ENCODE assay signal across 18 cellular contexts in genomic region chr5:153525536-153525935, GRCh38. TPM values are rescaled to one million over a fixed set of nuclear protein-coding genes. Genes with fewer than 3 reads are reported as not detected.
DNase-seq lines count a peak whose midpoint lies in the region; ATAC-seq and TF ChIP-seq lines count a peak whose summit lies in the region.
"Had no signal": no experiment of that assay in that cellular context is flagged by ENCODE, and none has a peak within 500 bp of the region (broad histone marks: within the 10 kb centered on the region; RNA-seq: fewer than 3 reads in every experiment).

No MANE protein-coding gene starts in this region.

- intact Hi-C loops in Right ventricle myocardium inferior (cut with DNase I) (no loop called here), gastrocnemius medialis (cut with DNase I; ENCODE audit: low total_unique reads) (no loop called here)

- no peak for ATAC-seq in Right ventricle myocardium inferior
- ATAC-seq in gastrocnemius medialis: no peak

- TF ChIP-seq POLR2A in gastrocnemius medialis (IDR thresholded peaks at IDR 0.05): no peak

- in situ Hi-C loops in astrocyte of the spinal cord (cut with HindIII; ENCODE audit: low sequenced_read_pairs) (no loop called here), gastrocnemius medialis (cut with MboI; ENCODE audit: low sequenced_read_pairs in 4 of 4) (no loop called here)

- no peaks in the 10 kb centered on the region for H3K4me1 ChIP-seq in gastrocnemius medialis

- H3K9me3 ChIP-seq in gastrocnemius medialis: no peaks in the 10 kb centered on the region
- H3K9me3 ChIP-seq: HAP-1 had no signal

- no peak for TF ChIP-seq CTCF in astrocyte of the spinal cord (IDR thresholded peaks at IDR 0.05; ENCODE audit: low read depth, low read length)
- TF ChIP-seq CTCF in gastrocnemius medialis (IDR thresholded peaks at IDR 0.05 in 4 of 5, conservative IDR thresholded peaks at IDR 0.05 in 1 of 5): no peak

- no peak overlapping the region for H3K27ac ChIP-seq in gastrocnemius medialis

- no peak overlapping the region for H3K4me3 ChIP-seq in astrocyte of the spinal cord (ENCODE audit: low read depth, low read length)
- H3K4me3 ChIP-seq in gastrocnemius medialis: no peak overlapping the region
- H3K4me3 ChIP-seq: HAP-1 had no signal

- no peaks in the 10 kb centered on the region for H3K27me3 ChIP-seq in gastrocnemius medialis

- H3K36me3 ChIP-seq in gastrocnemius medialis: no peaks in the 10 kb centered on the region
- H3K36me3 ChIP-seq: HAP-1 had no signal

- DNase-seq in LHCN-M2 (ENCODE audit: low read depth) (peak; percentile 22), amniotic epithelial cell (ENCODE audit: low read depth) (peak; percentile 54), astrocyte of the spinal cord (ENCODE audit: low read depth, low spot score) (peak; percentile 43), Right ventricle myocardium inferior (ENCODE audit: missing footprints) (no peak), gastrocnemius medialis (no peak), HUDEP-2 (lab: John Stamatoyannopoulos, UW; ENCODE audit: unreplicated experiment in 76 of 76) (no peak)
- DNase-seq: C1 segment of cervical spinal cord; Calu3; CD4-positive, alpha-beta memory T cell; COR-L47; DMS53; DMS79 treated with DMSO at 0.1 percent for 48 hours; GF-D8; GOT3; HFFc6 had no signal

RNA-seq across cellular contexts. Expression of gene GRIA1, which starts 35.1 kb away (rescaled TPM):
- 7.4 and 10.0 TPM in 2 replicates for total RNA-seq in LHCN-M2 (2014; rRNA removed)
- polyA plus RNA-seq in LHCN-M2 (2012): 6.1 TPM
- total RNA-seq in Right ventricle myocardium inferior: not detected
- total RNA-seq in gastrocnemius medialis: under 1 TPM in 2 of 4 donors, not detected in 2; 0.18 to 0.46 TPM
- total RNA-seq: Calu3; CD4-positive, alpha-beta memory T cell; Daoy; G401 had no signal
- polyA plus RNA-seq: CD4-positive, alpha-beta memory T cell had no signal

Comparison
In these comparisons a context has a peak if more than half of its experiments do, and no peak if none do; other contexts are left out.
1. DNase-seq: peak in LHCN-M2 (single experiment), amniotic epithelial cell (single experiment) and astrocyte of the spinal cord (single experiment); none in Right ventricle myocardium inferior (single experiment), gastrocnemius medialis (0 of 2) and HUDEP-2 (0 of 76).